Comparison of ENCODE assay signal across 11 cellular contexts in genomic region chr9:134591573-134591981, GRCh38. TPM values are rescaled to one million over a fixed set of nuclear protein-coding genes. Genes with fewer than 3 reads are reported as not detected.
A peak's percentile ranks its signal among the peaks of the same experiment; 100 is the strongest.
DNase-seq lines count a peak whose midpoint lies in the region; ATAC-seq and TF ChIP-seq lines count a peak whose summit lies in the region.
"Had no signal": no experiment of that assay in that cellular context is flagged by ENCODE, and none has a peak within 500 bp of the region (broad histone marks: within the 10 kb centered on the region; RNA-seq: fewer than 3 reads in every experiment).

No MANE protein-coding gene starts in this region.

- H3K4me1 ChIP-seq in heart right ventricle (peaks cover 0 to 23% (median 8%) of the 10 kb centered on the region in 9 donors), gastrocnemius medialis (no peaks in the 10 kb centered on the region)
- H3K4me1 ChIP-seq: Peyer's patch had no signal

- CTCF ChIA-PET in T-cell (lab: Charles Lee) = no interaction called here

- H3K27me3 ChIP-seq in WERI-Rb-1 (ENCODE audit: insufficient read depth, low read depth, severe bottlenecking) (no peaks in the 10 kb centered on the region), heart right ventricle (peaks cover 0 to 16% (median 10%) of the 10 kb centered on the region in 7 donors), gastrocnemius medialis (peaks cover 0 to 6% (median 0%) of the 10 kb centered on the region in 3 donors)
- H3K27me3 ChIP-seq: Peyer's patch had no signal

- H3K4me3 Mint-ChIP-seq in T-cell = no peak overlapping the region

- peak in 7 of 8 donors; percentile 12 to 60 (median 28) for ATAC-seq in heart right ventricle
- peak in 1 of 2 donors; percentile 41 for ATAC-seq in gastrocnemius medialis
- ATAC-seq in T-cell (replicated peaks in 1 of 4) = no peak
- no peak for ATAC-seq in GM18873 (IDR thresholded peaks at IDR 0.05; ENCODE audit: low FRiP score, unreplicated experiment)
- ATAC-seq: HCT116 had no signal

- H3K9me3 Mint-ChIP-seq in T-cell = no peaks in the 10 kb centered on the region

- no peak for TF ChIP-seq POLR2A in gastrocnemius medialis (IDR thresholded peaks at IDR 0.05)

- H3K4me3 ChIP-seq in WERI-Rb-1 (ENCODE audit: low read depth, low read length) (no peak overlapping the region), heart right ventricle (no peak overlapping the region), gastrocnemius medialis (no peak overlapping the region)
- H3K4me3 ChIP-seq: Peyer's patch had no signal

- in situ Hi-C loops in gastrocnemius medialis (cut with MboI; ENCODE audit: low sequenced_read_pairs in 4 of 4) = no loop called here

- TF ChIP-seq CTCF in WERI-Rb-1 (IDR thresholded peaks at IDR 0.05; ENCODE audit: low read depth, low read length) (no peak), heart right ventricle (IDR thresholded peaks at IDR 0.05) (no peak), gastrocnemius medialis (IDR thresholded peaks at IDR 0.05 in 4 of 5, conservative IDR thresholded peaks at IDR 0.05 in 1 of 5) (no peak)

- H3K9me3 ChIP-seq in WERI-Rb-1 (ENCODE audit: severe bottlenecking) = no peaks in the 10 kb centered on the region
- H3K9me3 ChIP-seq in heart right ventricle = no peaks in the 10 kb centered on the region
- no peaks in the 10 kb centered on the region for H3K9me3 ChIP-seq in gastrocnemius medialis
- H3K9me3 ChIP-seq: Peyer's patch had no signal

- H3K27ac ChIP-seq in WERI-Rb-1 = peak overlapping the region; percentile 23
- peak overlapping the region in 7 of 10 donors; percentile 45 to 75 (median 68) for H3K27ac ChIP-seq in heart right ventricle
- H3K27ac ChIP-seq in gastrocnemius medialis = peak overlapping the region in 3 of 4 donors; percentile 33 to 64 (median 55)
- H3K27ac ChIP-seq: KMS-11 had no signal

- intact Hi-C loops in heart right ventricle (cut with DNase I) (no loop called here), gastrocnemius medialis (cut with DNase I; ENCODE audit: low total_unique reads) (no loop called here)

- POLR2A ChIA-PET in T-cell (lab: Charles Lee) = no interaction called here

- H3K4me1 Mint-ChIP-seq in T-cell = no peaks in the 10 kb centered on the region

- H3K36me3 ChIP-seq in WERI-Rb-1 (no peaks in the 10 kb centered on the region), heart right ventricle (no peaks in the 10 kb centered on the region), gastrocnemius medialis (no peaks in the 10 kb centered on the region)
- H3K36me3 ChIP-seq: Peyer's patch had no signal

- DNase-seq in EL (peak; percentile 54), WERI-Rb-1 (no peak), heart right ventricle (no peak), gastrocnemius medialis (no peak), T-cell (no peak), epidermal melanocyte (ENCODE audit: insufficient read length, low spot score) (no peak), SW480 (ENCODE audit: low spot score) (no peak)

- no peaks in the 10 kb centered on the region for H3K36me3 Mint-ChIP-seq in T-cell

- peaks cover 13 to 26% of the 10 kb centered on the region in 2 donors for H3K27me3 Mint-ChIP-seq in T-cell

- 74 to 78% methylated on average over 5 of the region's 5 CpGs for WGBS in heart right ventricle, 2 donors

- H3K27ac Mint-ChIP-seq in T-cell = no peak overlapping the region

RNA-seq across cellular contexts. Expression of gene COL5A1, which starts 50.0 kb away (rescaled TPM):
- total RNA-seq in heart right ventricle = 10 to 100 TPM in 7 of 10 donors, 1 to 10 TPM in 3; 8.1 to 60.0 (median 12.2) TPM
- polyA plus RNA-seq in heart right ventricle = 10 to 100 TPM; 13.8 to 19.7 TPM
- total RNA-seq in gastrocnemius medialis = 1 to 10 TPM; 1.6 to 2.8 (median 2.3) TPM
- 1 to 10 TPM in 4 of 5 donors, under 1 TPM in 1; 0.18 to 2.3 (median 1.7) TPM for total RNA-seq in T-cell

Comparison
In these comparisons a context has a peak if more than half of its experiments do, and no peak if none do; other contexts are left out.
1. ATAC-seq: peak in heart right ventricle (7 of 8); none in T-cell (0 of 4) and GM18873 (single experiment).
2. Peak in every context shown above with its lines, with median percentiles within 50 percentile points of each other: H3K27ac ChIP-seq.